ENCODE assay signal across 31 cellular contexts in genomic region chr7:136656516-136656915, GRCh38.
"Had no signal": no experiment of that assay in that cellular context is flagged by ENCODE, and none has a peak within 500 bp of the region (broad histone marks: within the 10 kb centered on the region; RNA-seq: fewer than 3 reads in every experiment).

No MANE protein-coding gene starts in this region.

- H3K27me3 ChIP-seq: adrenal gland, ascending aorta, body of pancreas, brain microvascular endothelial cell, breast epithelium, cardiac muscle cell had no signal

- H3K27ac ChIP-seq: adrenal gland, ascending aorta, body of pancreas, brain microvascular endothelial cell, breast epithelium, cardiac muscle cell had no signal

- H3K9me3 ChIP-seq: adrenal gland, ascending aorta, body of pancreas, breast epithelium had no signal

- ATAC-seq: activated naive CD4-positive, alpha-beta T cell treated with anti-CD3 and anti-CD28 coated beads, Interleukin-2, amount 50 U/mL, for 72 hours; activated naive CD8-positive, alpha-beta T cell treated with anti-CD3 and anti-CD28 coated beads, Interleukin-2, amount 50 U/mL, for 24 hours; activated T-cell treated with anti-CD3 and anti-CD28 coated beads, Interleukin-2, amount 50 U/mL, for 4 hours; activated T-cell treated with anti-CD3 and anti-CD28 coated beads, Interleukin-2, amount 50 U/mL, for 72 hours; activated T-helper 17 cell treated with anti-CD3 and anti-CD28 coated beads, Interleukin-2, amount 50 U/mL, for 72 hours; body of pancreas had no signal

- H3K4me1 ChIP-seq: adrenal gland, ascending aorta, body of pancreas, breast epithelium had no signal

- H3K4me3 ChIP-seq: adrenal gland, ascending aorta, body of pancreas, breast epithelium, cardiac muscle cell had no signal

- DNase-seq: activated effector memory CD4-positive, alpha-beta T cell treated with anti-CD3 and anti-CD28 coated beads, Interleukin-2, amount 50 U/mL, for 16 hours; activated effector memory CD4-positive, alpha-beta T cell treated with Interleukin-2 at 50 U/mL for 16 hours; activated gamma-delta T cell; activated gamma-delta T cell treated with Interleukin-2 at 50 U/mL for 16 hours; activated naive CD4-positive, alpha-beta T cell; activated naive CD4-positive, alpha-beta T cell treated with anti-CD3 and anti-CD28 coated beads for 36 hours; activated naive CD4-positive, alpha-beta T cell treated with anti-CD3 and anti-CD28 coated beads, Interleukin-2, amount 10 ng/mL, durations not matched to agents 7 days and 5 days; activated naive CD4-positive, alpha-beta T cell treated with anti-CD3 and anti-CD28 coated beads, Interleukin-2, amount 50 U/mL, for 16 hours; activated naive CD4-positive, alpha-beta T cell treated with Interleukin-2 at 50 U/mL for 16 hours; activated naive CD8-positive, alpha-beta T cell treated with anti-CD3 and anti-CD28 coated beads for 36 hours; activated naive CD8-positive, alpha-beta T cell treated with anti-CD3 and anti-CD28 coated beads, Interleukin-2, amount 10 ng/mL, durations not matched to agents 7 days and 5 days; activated naive CD8-positive, alpha-beta T cell treated with anti-CD3 and anti-CD28 coated beads, Interleukin-2, amount 50 U/mL, for 24 hours; activated T-cell treated with anti-CD3 and anti-CD28 coated beads, Interleukin-2, amount 50 U/mL, for 24 hours; activated T-cell treated with anti-CD3 and anti-CD28 coated beads, Interleukin-2, amount 50 U/mL, for 4 hours; activated T-cell treated with anti-CD3 and anti-CD28 coated beads, Interleukin-2, amount 50 U/mL, for 48 hours; activated T-cell treated with anti-CD3 and anti-CD28 coated beads, Interleukin-2, amount 50 U/mL, for 72 hours; adrenal gland; amniotic stem cell; amygdala; anterior cingulate cortex; aorta; body of pancreas; brain microvascular endothelial cell; caudate nucleus; central memory CD4-positive, alpha-beta T cell; cerebellar nuclear complex had no signal

- H3K36me3 ChIP-seq: adrenal gland, ascending aorta, brain microvascular endothelial cell, breast epithelium, cardiac muscle cell had no signal
